ENCODE assay signal across 5 cellular contexts in genomic region chr22:39680486-39680885, GRCh38.
"Had no signal": no experiment of that assay in that cellular context is flagged by ENCODE, and none has a peak within 500 bp of the region (broad histone marks: within the 10 kb centered on the region; RNA-seq: fewer than 3 reads in every experiment).

No MANE protein-coding gene starts in this region.

- H3K27ac ChIP-seq: HL-60 had no signal

- ATAC-seq: K562 had no signal

- DNase-seq: IMR-90, KBM-7 had no signal

- FAIRE-seq: HTR-8/SVneo, K562 had no signal

- H3K4me3 ChIP-seq: K562 had no signal
